ENCODE assay signal across 1 cellular context in genomic region chr16:53787423-53787822, GRCh38.
A peak's percentile ranks its signal among the peaks of the same experiment; 100 is the strongest.
TF ChIP-seq lines count a peak whose summit lies in the region.

No MANE protein-coding gene starts in this region.

TF ChIP-seq in H1, 55 proteins besides CTCF, POLR2A, EP300 and RAD21 (continued from another document):
- TF ChIP-seq CHD7 (IDR thresholded peaks at IDR 0.05; ENCODE audit: insufficient replicate concordance, low read length) = no peak
- peak; percentile 48; the same call in 1 of the 2 replicates for TF ChIP-seq MAFK (IDR thresholded peaks at IDR 0.05; ENCODE audit: low read depth, low read length)
- no peak for TF ChIP-seq NRF1 (IDR thresholded peaks at IDR 0.05; ENCODE audit: low read depth, low read length)
- no peak for TF ChIP-seq BACH1 (IDR thresholded peaks at IDR 0.05; ENCODE audit: low read length)
- TF ChIP-seq CBX5 (IDR thresholded peaks at IDR 0.05; ENCODE audit: low read depth, low read length) = no peak
